1 cellular context compared by ENCODE assay signal in the genomic region with DNA sequence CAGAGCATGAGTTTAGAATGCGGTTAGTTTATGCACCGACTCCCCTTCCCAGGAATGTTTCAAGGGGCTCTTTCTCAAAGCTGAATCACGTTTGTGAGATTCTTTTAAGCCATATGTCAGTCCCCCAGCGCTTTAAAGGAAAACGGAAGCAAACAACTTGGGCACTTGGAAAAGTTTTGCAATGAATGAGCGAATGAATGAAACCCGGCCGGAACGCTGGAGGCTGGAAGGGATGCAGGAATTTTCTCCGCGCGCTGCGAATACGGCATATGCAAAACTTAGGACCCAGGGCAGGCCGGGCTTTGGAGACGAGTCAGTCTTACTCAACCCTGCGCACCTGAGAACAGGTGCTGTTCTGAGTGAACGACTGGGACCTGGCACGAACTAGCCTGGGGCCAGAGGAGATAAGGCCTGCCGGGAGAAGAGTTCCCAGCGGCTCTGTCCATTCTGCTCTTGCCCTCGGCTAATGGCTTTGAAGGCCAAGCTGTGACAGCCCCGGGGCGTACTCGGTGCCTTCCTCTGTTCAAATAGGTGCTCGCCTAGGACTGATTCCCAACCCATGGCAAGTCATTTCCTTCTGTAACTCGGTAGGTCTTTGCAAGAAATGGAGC.
TF ChIP-seq lines count a peak whose summit lies in the region.

No MANE protein-coding gene starts in this region.

TF ChIP-seq in GM23338, 12 proteins besides CTCF, POLR2A, EP300 and RAD21 (continued from another document):
- TF ChIP-seq EZH2phosphoT487 (IDR thresholded peaks at IDR 0.05; ENCODE audit: unreplicated experiment) (no peak), STAT1 (IDR thresholded peaks at IDR 0.05; ENCODE audit: unreplicated experiment) (no peak), POLR2AphosphoS5 (IDR thresholded peaks at IDR 0.05; ENCODE audit: low read depth) (0 out of 2 replicates have a peak, but pooled peaks have one; percentile 25)
- TF ChIP-seq, protein P1, sequence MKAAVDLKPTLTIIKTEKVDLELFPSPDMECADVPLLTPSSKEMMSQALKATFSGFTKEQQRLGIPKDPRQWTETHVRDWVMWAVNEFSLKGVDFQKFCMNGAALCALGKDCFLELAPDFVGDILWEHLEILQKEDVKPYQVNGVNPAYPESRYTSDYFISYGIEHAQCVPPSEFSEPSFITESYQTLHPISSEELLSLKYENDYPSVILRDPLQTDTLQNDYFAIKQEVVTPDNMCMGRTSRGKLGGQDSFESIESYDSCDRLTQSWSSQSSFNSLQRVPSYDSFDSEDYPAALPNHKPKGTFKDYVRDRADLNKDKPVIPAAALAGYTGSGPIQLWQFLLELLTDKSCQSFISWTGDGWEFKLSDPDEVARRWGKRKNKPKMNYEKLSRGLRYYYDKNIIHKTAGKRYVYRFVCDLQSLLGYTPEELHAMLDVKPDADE (IDR thresholded peaks at IDR 0.05): no peak
TF ChIP-seq in GM23338: peak in this region for 1.
